Comparison of ENCODE assay signal across 19 cellular contexts in the genomic region with DNA sequence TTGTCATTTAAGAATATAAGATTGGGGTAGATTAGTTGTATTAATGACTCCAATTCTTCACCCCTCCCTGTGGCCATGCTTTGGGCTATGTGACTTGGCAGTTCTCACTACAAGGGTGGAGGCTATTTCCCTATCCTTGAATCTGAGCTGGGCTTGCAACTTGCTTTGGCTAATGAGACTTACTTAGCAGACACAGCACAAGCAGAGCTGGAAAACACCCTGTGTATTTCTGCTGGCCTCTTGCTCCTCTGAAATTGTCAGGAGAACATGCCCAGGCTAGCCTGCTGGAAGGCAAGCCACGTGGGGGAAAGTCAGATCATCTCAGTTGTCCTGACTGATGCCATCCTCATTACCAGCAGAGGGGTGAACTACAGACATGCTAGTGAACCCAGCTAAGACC.
A peak's percentile ranks its signal among the peaks of the same experiment; 100 is the strongest.
DNase-seq lines count a peak whose midpoint lies in the region; ATAC-seq and TF ChIP-seq lines count a peak whose summit lies in the region.
"Had no signal": no experiment of that assay in that cellular context is flagged by ENCODE, and none has a peak within 500 bp of the region (broad histone marks: within the 10 kb centered on the region; RNA-seq: fewer than 3 reads in every experiment).

No MANE protein-coding gene starts in this region.

- H3K4me3 ChIP-seq in RWPE2 (ENCODE audit: severe bottlenecking), result no peak overlapping the region
- H3K4me3 ChIP-seq in skeletal muscle tissue (ENCODE audit: low read length in 3 of 3), result no peak overlapping the region
- H3K4me3 ChIP-seq in thyroid gland (replicated peaks in 1 of 3), result no peak overlapping the region

- H3K4me1 ChIP-seq in RWPE2 (ENCODE audit: insufficient read depth, poor library complexity, severe bottlenecking), result peaks cover 8% of the 10 kb centered on the region
- H3K4me1 ChIP-seq in skeletal muscle tissue (ENCODE audit: control insufficient read depth in 3 of 3, insufficient read depth in 3 of 3, low read length in 3 of 3), result peaks cover 22 to 34% (median 29%) of the 10 kb centered on the region in 3 donors
- peaks cover 2 to 15% of the 10 kb centered on the region in 2 donors for H3K4me1 ChIP-seq in thyroid gland

- no peak overlapping the region for H3K9ac ChIP-seq in skeletal muscle tissue (ENCODE audit: low read depth in 1 of 3, low read length in 3 of 3)

- ATAC-seq in RWPE2 (ENCODE audit: low read depth) (peak; percentile 31; the same call in 1 of the 3 replicates), GM19452 (IDR thresholded peaks at IDR 0.05; ENCODE audit: unreplicated experiment) (no peak)
- ATAC-seq: activated CD4-positive, alpha-beta T cell treated with anti-CD3 and anti-CD28 coated beads for 36 hours; CD8-positive, alpha-beta T cell; left colon had no signal

- H3K9me3 ChIP-seq in RWPE2 (ENCODE audit: severe bottlenecking), result no peaks in the 10 kb centered on the region
- no peaks in the 10 kb centered on the region for H3K9me3 ChIP-seq in skeletal muscle tissue (ENCODE audit: control insufficient read depth in 3 of 3, low read length in 3 of 3)
- no peaks in the 10 kb centered on the region for H3K9me3 ChIP-seq in thyroid gland

- TF ChIP-seq POLR2A in thyroid gland (IDR thresholded peaks at IDR 0.05), result no peak

- TF ChIP-seq CTCF in RWPE2 (IDR thresholded peaks at IDR 0.05; ENCODE audit: poor library complexity, severe bottlenecking), result no peak
- TF ChIP-seq CTCF in thyroid gland (IDR thresholded peaks at IDR 0.05), result no peak

- intact Hi-C loops in thyroid gland (cut with DNase I), result no loop called here

- H3K36me3 ChIP-seq in RWPE2 (ENCODE audit: low read depth) (no peaks in the 10 kb centered on the region), skeletal muscle tissue (ENCODE audit: control insufficient read depth in 3 of 3, insufficient read depth in 3 of 3, low read length in 3 of 3) (no peaks in the 10 kb centered on the region), thyroid gland (no peaks in the 10 kb centered on the region)

- 63 to 81% methylated on average over 1 of the region's 1 CpG for WGBS in thyroid gland, 2 donors

- DNase-seq in NCI-H526 (lab: John Stamatoyannopoulos, UW) (peak; percentile 42 to 43), NCI-H526 treated with DMSO at 0.1 percent for 48 hours (lab: John Stamatoyannopoulos, UW) (no peak), RWPE2 (ENCODE audit: low spot score) (no peak), fibroblast of peridontal ligament (ENCODE audit: extremely low read depth) (peak; percentile 82), thyroid gland (no peak), DMS 273 (lab: John Stamatoyannopoulos, UW; ENCODE audit: unreplicated experiment) (no peak)
- DNase-seq: activated CD4-positive, alpha-beta T cell treated with anti-CD3 and anti-CD28 coated beads for 36 hours; activated naive CD8-positive, alpha-beta T cell treated with anti-CD3 and anti-CD28 coated beads, Interleukin-2, amount 10 ng/mL, durations not matched to agents 7 days and 5 days; activated T-cell treated with anti-CD3 and anti-CD28 coated beads for 4 hours; CD8-positive, alpha-beta T cell; cerebellar nuclear complex; hippocampal formation; left colon; naive B cell; NCI-H1694 treated with DMSO at 0.1 percent for 48 hours; NK-92 treated with Interleukin-12 subunit alpha and Interleukin-12 subunit beta, amount 100 ng/mL, for 24 hours; substantia nigra had no signal

- peak overlapping the region; percentile 19 for H3K27ac ChIP-seq in RWPE2 (ENCODE audit: poor library complexity, severe bottlenecking)
- H3K27ac ChIP-seq in skeletal muscle tissue (ENCODE audit: low read depth, low read length), result peak overlapping the region; percentile 19
- H3K27ac ChIP-seq in thyroid gland, result no peak overlapping the region

- H3K27me3 ChIP-seq in RWPE2 (ENCODE audit: insufficient read depth, poor library complexity, severe bottlenecking) (no peaks in the 10 kb centered on the region), skeletal muscle tissue (ENCODE audit: control insufficient read depth in 3 of 3, insufficient read depth in 3 of 3, low read length in 3 of 3) (no peaks in the 10 kb centered on the region), thyroid gland (no peaks in the 10 kb centered on the region)

Comparison
In these comparisons a context has a peak if more than half of its experiments do, and no peak if none do; other contexts are left out.
1. DNase-seq: peak in NCI-H526 (2 of 2) and fibroblast of peridontal ligament (single experiment); none in NCI-H526 treated with DMSO at 0.1 percent for 48 hours (single experiment), RWPE2 (single experiment), thyroid gland (0 of 2) and DMS 273 (single experiment).
2. H3K27ac ChIP-seq: peak in RWPE2 (single experiment) and skeletal muscle tissue (single experiment); none in thyroid gland (0 of 3).